32 cellular contexts compared by ENCODE assay signal in genomic region chrX:133588827-133589226, GRCh38.
"Had no signal": no experiment of that assay in that cellular context is flagged by ENCODE, and none has a peak within 500 bp of the region (broad histone marks: within the 10 kb centered on the region; RNA-seq: fewer than 3 reads in every experiment).

No MANE protein-coding gene starts in this region.

- H3K4me1 ChIP-seq: adrenal gland, ascending aorta, body of pancreas, breast epithelium had no signal

- FAIRE-seq: bronchial epithelial cell had no signal

- H3K27ac ChIP-seq: adrenal gland, ascending aorta, body of pancreas, brain microvascular endothelial cell, breast epithelium, cardiac muscle cell had no signal

- DNase-seq: activated effector memory CD4-positive, alpha-beta T cell treated with anti-CD3 and anti-CD28 coated beads, Interleukin-2, amount 50 U/mL, for 16 hours; activated effector memory CD4-positive, alpha-beta T cell treated with Interleukin-2 at 50 U/mL for 16 hours; activated gamma-delta T cell; activated gamma-delta T cell treated with Interleukin-2 at 50 U/mL for 16 hours; activated naive CD4-positive, alpha-beta T cell; activated naive CD4-positive, alpha-beta T cell treated with anti-CD3 and anti-CD28 coated beads for 36 hours; activated naive CD4-positive, alpha-beta T cell treated with anti-CD3 and anti-CD28 coated beads, Interleukin-2, amount 10 ng/mL, durations not matched to agents 7 days and 5 days; activated naive CD4-positive, alpha-beta T cell treated with anti-CD3 and anti-CD28 coated beads, Interleukin-2, amount 50 U/mL, for 16 hours; activated naive CD4-positive, alpha-beta T cell treated with Interleukin-2 at 50 U/mL for 16 hours; activated naive CD8-positive, alpha-beta T cell treated with anti-CD3 and anti-CD28 coated beads for 36 hours; activated naive CD8-positive, alpha-beta T cell treated with anti-CD3 and anti-CD28 coated beads, Interleukin-2, amount 10 ng/mL, durations not matched to agents 7 days and 5 days; activated naive CD8-positive, alpha-beta T cell treated with anti-CD3 and anti-CD28 coated beads, Interleukin-2, amount 50 U/mL, for 24 hours; activated T-cell treated with anti-CD3 and anti-CD28 coated beads, Interleukin-2, amount 50 U/mL, for 24 hours; activated T-cell treated with anti-CD3 and anti-CD28 coated beads, Interleukin-2, amount 50 U/mL, for 4 hours; activated T-cell treated with anti-CD3 and anti-CD28 coated beads, Interleukin-2, amount 50 U/mL, for 48 hours; activated T-cell treated with anti-CD3 and anti-CD28 coated beads, Interleukin-2, amount 50 U/mL, for 72 hours; adrenal gland; amniotic stem cell; amygdala; anterior cingulate cortex; aorta; body of pancreas; brain microvascular endothelial cell; caudate nucleus; central memory CD4-positive, alpha-beta T cell; cerebellar nuclear complex had no signal

- H3K4me3 ChIP-seq: adrenal gland, ascending aorta, body of pancreas, breast epithelium, cardiac muscle cell had no signal

- H3K27me3 ChIP-seq: ascending aorta, body of pancreas, brain microvascular endothelial cell, cardiac muscle cell had no signal

- H3K9me3 ChIP-seq: adrenal gland, ascending aorta, body of pancreas, breast epithelium had no signal

- H3K36me3 ChIP-seq: adrenal gland, ascending aorta, brain microvascular endothelial cell, breast epithelium, cardiac muscle cell had no signal

- ATAC-seq: activated naive CD4-positive, alpha-beta T cell treated with anti-CD3 and anti-CD28 coated beads, Interleukin-2, amount 50 U/mL, for 72 hours; activated naive CD8-positive, alpha-beta T cell treated with anti-CD3 and anti-CD28 coated beads, Interleukin-2, amount 50 U/mL, for 24 hours; activated T-cell treated with anti-CD3 and anti-CD28 coated beads, Interleukin-2, amount 50 U/mL, for 4 hours; activated T-cell treated with anti-CD3 and anti-CD28 coated beads, Interleukin-2, amount 50 U/mL, for 72 hours; activated T-helper 17 cell treated with anti-CD3 and anti-CD28 coated beads, Interleukin-2, amount 50 U/mL, for 72 hours; body of pancreas had no signal
